Comparison of ENCODE assay signal across 8 cellular contexts in genomic region chr9:95511232-95511951, GRCh38.
DNase-seq lines count a peak whose midpoint lies in the region; ATAC-seq and TF ChIP-seq lines count a peak whose summit lies in the region.

No MANE protein-coding gene starts in this region.

- H3K9me2 ChIP-seq in MM.1S (replicated peaks; ENCODE audit: insufficient read depth, low read length) = no peaks in the 10 kb centered on the region

- peak overlapping the region; percentile 94 for H3K4me2 ChIP-seq in MM.1S (ENCODE audit: low read depth, low read length)

- H3K27me3 ChIP-seq in MM.1S (replicated peaks; ENCODE audit: insufficient read depth, low read length) = no peaks in the 10 kb centered on the region

- H3K27me3 Mint-ChIP-seq in T-helper 1 cell treated with Interleukin-12 subunit alpha and Interleukin-12 subunit beta and Interleukin-4 antibody, amounts not matched to agents 30 μg/mL and 1 μg/mL, for 36 hours (ENCODE audit: low read depth) = peaks cover 72% of the 10 kb centered on the region

- no peak for TF ChIP-seq CTCF in MM.1S (IDR thresholded peaks at IDR 0.05; ENCODE audit: low read length)

- peak overlapping the region; percentile 71 for H3K4me3 Mint-ChIP-seq in T-helper 1 cell treated with Interleukin-12 subunit alpha and Interleukin-12 subunit beta and Interleukin-4 antibody, amounts not matched to agents 30 μg/mL and 1 μg/mL, for 36 hours

- H3K27ac Mint-ChIP-seq in T-helper 1 cell treated with Interleukin-12 subunit alpha and Interleukin-12 subunit beta and Interleukin-4 antibody, amounts not matched to agents 30 μg/mL and 1 μg/mL, for 36 hours = peak overlapping the region; percentile 73

- peaks cover 32% of the 10 kb centered on the region for H3K79me2 ChIP-seq in MM.1S (ENCODE audit: low read length)

- no peaks in the 10 kb centered on the region for H3K9me3 Mint-ChIP-seq in T-helper 1 cell treated with Interleukin-12 subunit alpha and Interleukin-12 subunit beta and Interleukin-4 antibody, amounts not matched to agents 30 μg/mL and 1 μg/mL, for 36 hours

- H3K36me3 Mint-ChIP-seq in T-helper 1 cell treated with Interleukin-12 subunit alpha and Interleukin-12 subunit beta and Interleukin-4 antibody, amounts not matched to agents 30 μg/mL and 1 μg/mL, for 36 hours (ENCODE audit: low read depth) = peaks cover 6% of the 10 kb centered on the region

- peaks cover 34% of the 10 kb centered on the region for H3F3A ChIP-seq in MM.1S (ENCODE audit: insufficient read depth, low read length)

- H3K4me1 Mint-ChIP-seq in T-helper 1 cell treated with Interleukin-12 subunit alpha and Interleukin-12 subunit beta and Interleukin-4 antibody, amounts not matched to agents 30 μg/mL and 1 μg/mL, for 36 hours (ENCODE audit: low read depth) = peaks cover 33% of the 10 kb centered on the region

- peak overlapping the region; percentile 85 for H2AFZ ChIP-seq in MM.1S (ENCODE audit: low read length)

- ATAC-seq in GM19463 (IDR thresholded peaks at IDR 0.05; ENCODE audit: unreplicated experiment) (no peak), HG03439 (IDR thresholded peaks at IDR 0.05; ENCODE audit: unreplicated experiment) (no peak)

- peak overlapping the region; percentile 88 for H3K4me3 ChIP-seq in MM.1S (ENCODE audit: low read length)

- H4K20me1 ChIP-seq in MM.1S (ENCODE audit: insufficient read depth, low read length) = no peaks in the 10 kb centered on the region

- no peaks in the 10 kb centered on the region for H3K4me1 ChIP-seq in MM.1S (ENCODE audit: low read length)

- H3K36me3 ChIP-seq in MM.1S (replicated peaks; ENCODE audit: insufficient read depth, low read length) = no peaks in the 10 kb centered on the region

- DNase-seq in ELR (ENCODE audit: low read depth) (peak; percentile 79), MM.1S (peak; percentile 68), caudate nucleus (lab: John Stamatoyannopoulos, UW) (peak in 25 of 61 donors; percentile 22 to 81 (median 65)), left kidney (ENCODE audit: low read depth, low spot score) (peak; percentile 93)
- DNase-seq in stimulated activated CD8-positive, alpha-beta memory T cell treated with anti-CD3 and anti-CD28 coated beads, Interleukin-4, amount 100 ng/mL, for 24 hours (ENCODE audit: low read depth) = peak; percentile 48

- H3K27ac ChIP-seq in MM.1S (ENCODE audit: low read length) (peak overlapping the region; percentile 71; the same call in 1 of the 2 replicates), caudate nucleus (ENCODE audit: low read depth, low read length) (peak overlapping the region; percentile 67)

- H3K9me3 ChIP-seq in MM.1S (replicated peaks; ENCODE audit: insufficient read depth, low read length) = no peaks in the 10 kb centered on the region

- H3K9ac ChIP-seq in MM.1S (ENCODE audit: low read length) = peak overlapping the region; percentile 79
